In the genomic region with DNA sequence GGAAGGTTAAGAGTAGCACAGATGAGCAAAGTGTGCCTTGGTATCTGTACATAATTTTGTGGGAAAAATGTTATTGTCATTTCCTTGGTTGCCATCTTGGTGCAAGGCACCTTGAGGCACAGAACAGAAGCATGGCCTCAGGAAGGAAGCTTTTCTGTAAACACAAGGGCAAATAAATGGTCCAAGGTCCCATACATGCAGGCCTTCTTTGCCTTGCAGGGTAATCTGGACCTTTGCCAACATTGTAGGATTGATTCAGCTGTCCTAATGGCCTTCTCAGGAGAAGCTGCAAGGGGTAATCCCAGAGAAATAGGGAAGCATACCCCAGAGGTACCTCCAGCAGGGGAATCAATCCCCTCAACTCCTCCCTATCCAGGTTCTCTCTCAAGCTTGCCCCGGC, we compare ENCODE assay signal across 9 cellular contexts. TPM values are rescaled to one million over a fixed set of nuclear protein-coding genes. Genes with fewer than 3 reads are reported as not detected.
"Had no signal": no experiment of that assay in that cellular context is flagged by ENCODE, and none has a peak within 500 bp of the region (broad histone marks: within the 10 kb centered on the region; RNA-seq: fewer than 3 reads in every experiment).

No MANE protein-coding gene starts in this region.

- H3K4me3 ChIP-seq: GM12878 had no signal

- FAIRE-seq: G401.6, GM12878, GM12891, GM12892, GM18507, GM19239 had no signal

- ATAC-seq: GM12878 had no signal

- DNase-seq: GDM1, GF-D8 had no signal

RNA-seq across cellular contexts. Expression of gene ACER1, which starts 44.7 kb away (rescaled TPM):
- total RNA-seq: G401, GM12878 had no signal
- polyA plus RNA-seq: GM12878 had no signal
